ENCODE assay signal across 9 cellular contexts in the genomic region with DNA sequence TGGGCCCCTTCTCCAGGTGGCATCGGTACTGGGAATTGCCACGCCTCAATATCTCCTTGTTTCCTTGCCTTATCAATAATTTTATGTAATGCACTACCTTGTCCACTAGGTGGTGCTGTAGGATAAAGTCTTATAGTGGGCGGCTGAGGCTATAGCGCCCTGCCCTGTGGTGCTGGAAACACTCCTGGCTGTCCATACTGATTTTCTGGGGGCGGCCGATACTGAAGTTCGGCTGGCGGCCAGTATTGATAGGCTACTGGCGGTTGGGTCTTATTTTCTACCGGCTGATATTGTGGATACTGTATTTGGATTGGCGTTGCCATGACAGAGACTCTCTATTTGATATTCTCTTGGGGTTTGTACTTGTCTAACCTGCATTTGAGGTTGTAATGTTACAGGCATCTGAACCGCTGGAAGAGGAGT. TPM values are rescaled to one million over a fixed set of nuclear protein-coding genes. Genes with fewer than 3 reads are reported as not detected.
DNase-seq lines count a peak whose midpoint lies in the region; ATAC-seq and TF ChIP-seq lines count a peak whose summit lies in the region.
"Not testable (repeated sequence)": the region's sequence is repeated elsewhere in the genome, so short reads cannot be mapped to it uniquely, and the experiment has no call there.
"Had no signal": no experiment of that assay in that cellular context is flagged by ENCODE, and none has a peak within 500 bp of the region (broad histone marks: within the 10 kb centered on the region; RNA-seq: fewer than 3 reads in every experiment).

No MANE protein-coding gene starts in this region.

- H3K36me3 Mint-ChIP-seq in endodermal cell (ENCODE audit: low read depth) = not testable (repeated sequence)

- not testable (repeated sequence) for H3K27me3 Mint-ChIP-seq in endodermal cell (ENCODE audit: insufficient read depth)

- H3K27ac ChIP-seq in endodermal cell (ENCODE audit: low read depth, low read length); left lung: not testable (repeated sequence)

- not testable (repeated sequence) for H3K9me3 ChIP-seq in endodermal cell (ENCODE audit: control insufficient read depth, low read length); left lung

- WGBS in endodermal cell (ENCODE audit: insufficient coverage in 1 of 2, insufficient read length in 1 of 2), 2 experiments = 33 to 63% methylated on average over 4 to 12 of the region's 12 CpGs

- peak; percentile 88 for TF ChIP-seq CTCF in endodermal cell (conservative IDR thresholded peaks at IDR 0.05)
- peak; percentile 67 to 72 for TF ChIP-seq CTCF in left lung (IDR thresholded peaks at IDR 0.05)

- intact Hi-C loops in left lung (cut with DNase I) = loop anchor here in 1 of 2 donors (5.0 kb wide), 1 partner anchor 311 kb away; no protein-coding TSS in a partner anchor

- not testable (repeated sequence) for H3K9me3 Mint-ChIP-seq in endodermal cell

- not testable (repeated sequence) for H3K4me1 ChIP-seq in endodermal cell (ENCODE audit: control insufficient read depth, insufficient read depth, low read length)
- H3K4me1 ChIP-seq in left lung = peaks cover 3 to 14% of the 10 kb centered on the region in 2 donors

- H3K9ac ChIP-seq in endodermal cell (ENCODE audit: extremely low read depth, low read length, poor library complexity, severe bottlenecking) = not testable (repeated sequence)

- H3K4me3 Mint-ChIP-seq in endodermal cell = not testable (repeated sequence)

- H3K4me1 Mint-ChIP-seq in endodermal cell = peaks cover 39% of the 10 kb centered on the region

- H3K27me3 ChIP-seq in endodermal cell (ENCODE audit: control insufficient read depth, insufficient read depth, low read length, poor library complexity, severe bottlenecking); left lung: not testable (repeated sequence)

- DNase-seq in C1 segment of cervical spinal cord (lab: John Stamatoyannopoulos, UW) = peak in 8 of 14 donors; percentile 6 to 69 (median 26)
- DNase-seq in H4 (ENCODE audit: low spot score) = peak; percentile 57
- DNase-seq in NCI-H187 treated with DMSO at 0.1 percent for 48 hours (lab: John Stamatoyannopoulos, UW) = peak; percentile 58
- peak; percentile 60 for DNase-seq in SHP77 treated with DMSO at 0.1 percent for 48 hours (lab: John Stamatoyannopoulos, UW)
- DNase-seq in activated T-cell treated with anti-CD3 and anti-CD28 coated beads, Interleukin-2, amount 50 U/mL, for 48 hours = peak; percentile 54 to 59
- peak; percentile 82 for DNase-seq in endodermal cell
- DNase-seq in left lung = not testable (repeated sequence)
- DNase-seq in stimulated activated CD4-positive, alpha-beta T cell treated with anti-CD3 and anti-CD28 coated beads, Interleukin-15, amount 100 ng/mL, for 24 hours = peak; percentile 40

- peak; percentile 98 for ATAC-seq in left lung

- H3K4me3 ChIP-seq in endodermal cell (ENCODE audit: low read length); left lung: not testable (repeated sequence)

- H3K36me3 ChIP-seq in endodermal cell (ENCODE audit: control insufficient read depth, insufficient read depth, low read length); left lung: not testable (repeated sequence)

- peak overlapping the region; percentile 77 for H3K27ac Mint-ChIP-seq in endodermal cell

RNA-seq across cellular contexts. Expression of a gene that starts 38.0 kb away (rescaled TPM):
- not detected in 2 replicates for total RNA-seq in H4 (2014; rRNA removed; shearing (Covaris generic))
- total RNA-seq in endodermal cell (not detected), left lung (100 to 1,000 TPM in 1 of 2 donors, 1 to 10 TPM in 1; 3.5 to 397 TPM)
- polyA plus RNA-seq in endodermal cell (2013, experiment 1 of 2) = not detected
- not detected for polyA plus RNA-seq in endodermal cell (2013, experiment 2 of 2)
- total RNA-seq: pulmonary artery endothelial cell had no signal

RNA-seq across cellular contexts. Expression of a gene that starts 43.6 kb away (rescaled TPM):
- total RNA-seq in H4 (2014; rRNA removed; shearing (Covaris generic)) = 4.3 and 10.6 TPM in 2 replicates
- total RNA-seq in endodermal cell = 10 to 100 TPM; 39.8 to 61.8 TPM
- 43.0 TPM for polyA plus RNA-seq in endodermal cell (2013, experiment 1 of 2)
- 38.4 TPM for polyA plus RNA-seq in endodermal cell (2013, experiment 2 of 2)
- total RNA-seq in left lung = 10 to 100 TPM; 12.8 to 26.6 TPM
